Comparison of ENCODE assay signal across 8 cellular contexts in genomic region chr12:76764856-76765255, GRCh38. TPM values are rescaled to one million over a fixed set of nuclear protein-coding genes. Genes with fewer than 3 reads are reported as not detected.
A peak's percentile ranks its signal among the peaks of the same experiment; 100 is the strongest.
DNase-seq lines count a peak whose midpoint lies in the region; ATAC-seq, FAIRE-seq and TF ChIP-seq lines count a peak whose summit lies in the region.

No MANE protein-coding gene starts in this region.

- no peaks in the 10 kb centered on the region for H3K27me3 ChIP-seq in SU-DHL-6 (ENCODE audit: low read length)
- H3K27me3 ChIP-seq in esophagus (ENCODE audit: control insufficient read depth in 1 of 2, insufficient read depth in 2 of 2, low read length in 2 of 2): no peaks in the 10 kb centered on the region
- no peaks in the 10 kb centered on the region for H3K27me3 ChIP-seq in pancreas

- H3K27me3 Mint-ChIP-seq in activated CD4-positive, alpha-beta T cell treated with anti-CD3 and anti-CD28 coated beads, Interleukin-2, amount 10 ng/mL, durations not matched to agents 7 days and 5 days: no peaks in the 10 kb centered on the region

- H3K9ac ChIP-seq in SU-DHL-6 (ENCODE audit: low read length): peak overlapping the region; percentile 86

- peaks cover 0 to 4% of the 10 kb centered on the region in 2 donors for H3K4me1 ChIP-seq in esophagus (ENCODE audit: control insufficient read depth in 2 of 2, insufficient read depth in 2 of 2, low read length in 1 of 2)
- peaks cover 6 to 21% (median 18%) of the 10 kb centered on the region in 3 donors for H3K4me1 ChIP-seq in pancreas

- H3K4me3 ChIP-seq in SU-DHL-6 (ENCODE audit: insufficient read depth, low read length, poor library complexity, severe bottlenecking) (peak overlapping the region; percentile 76), esophagus (ENCODE audit: low read depth in 1 of 2, low read length in 2 of 2) (peak overlapping the region; percentile 73 to 81), pancreas (peak overlapping the region; percentile 55 to 81 (median 78))

- peak overlapping the region; percentile 97 for H3K4me3 Mint-ChIP-seq in activated CD4-positive, alpha-beta T cell treated with anti-CD3 and anti-CD28 coated beads, Interleukin-2, amount 10 ng/mL, durations not matched to agents 7 days and 5 days

- no peak for TF ChIP-seq POLR2A in GM12891 (IDR thresholded peaks at IDR 0.05; ENCODE audit: low read depth, low read length)

- peak in 2 of 4 donors; percentile 3 to 6 for ATAC-seq in pancreas
- ATAC-seq in GM21825 (IDR thresholded peaks at IDR 0.05; ENCODE audit: unreplicated experiment): no peak

- WGBS in esophagus, 2 donors: 3 to 5% methylated on average over 9 of the region's 9 CpGs
- WGBS in pancreas, 2 donors: 2 to 3% methylated on average over 9 of the region's 9 CpGs

- TF ChIP-seq CTCF in SU-DHL-6 (IDR thresholded peaks at IDR 0.05; ENCODE audit: insufficient read depth, low read length, poor library complexity, severe bottlenecking) (no peak), pancreas (IDR thresholded peaks at IDR 0.05) (no peak)

- H3K27ac ChIP-seq in SU-DHL-6 (ENCODE audit: low read depth, low read length) (peak overlapping the region; percentile 68; the same call in 1 of the 2 replicates), esophagus (ENCODE audit: low read depth in 2 of 2, low read length in 1 of 2) (peak overlapping the region; percentile 94 to 99), pancreas (peak overlapping the region; percentile 91 to 97 (median 94))

- POLR2A ChIA-PET in activated CD4-positive, alpha-beta T cell treated with anti-CD3 and anti-CD28 coated beads, Interleukin-2, amount 10 ng/mL, durations not matched to agents 7 days and 5 days (lab: Charles Lee): no interaction called here

- H2AFZ ChIP-seq in SU-DHL-6 (ENCODE audit: low read depth, low read length, severe bottlenecking): peak overlapping the region; percentile 94

- H3K79me2 ChIP-seq in SU-DHL-6 (ENCODE audit: insufficient read depth, low read length): peaks cover 53% of the 10 kb centered on the region

- intact Hi-C loops in pancreas (cut with DNase I): no loop called here

- peaks cover 4% of the 10 kb centered on the region for H3K36me3 Mint-ChIP-seq in activated CD4-positive, alpha-beta T cell treated with anti-CD3 and anti-CD28 coated beads, Interleukin-2, amount 10 ng/mL, durations not matched to agents 7 days and 5 days (ENCODE audit: low read depth)

- no peaks in the 10 kb centered on the region for H3K36me3 ChIP-seq in SU-DHL-6 (ENCODE audit: low read length)
- no peaks in the 10 kb centered on the region for H3K36me3 ChIP-seq in esophagus (ENCODE audit: control insufficient read depth in 2 of 2, insufficient read depth in 2 of 2, low read length in 1 of 2)
- no peaks in the 10 kb centered on the region for H3K36me3 ChIP-seq in pancreas

- FAIRE-seq in pancreas (lab: Jason Lieb, UNC) (no peak), GM12891 (lab: Jason Lieb, UNC) (no peak), frontal cortex (lab: Jason Lieb, UNC) (no peak)

- DNase-seq in activated CD4-positive, alpha-beta T cell treated with anti-CD3 and anti-CD28 coated beads, Interleukin-2, amount 10 ng/mL, durations not matched to agents 7 days and 5 days: peak; percentile 16
- DNase-seq in activated CD4-positive, alpha-beta T cell treated with anti-CD3 and anti-CD28 coated beads, Interleukin-2, amount 50 U/mL, for 4 hours: no peak
- DNase-seq in pancreas (no peak), GM12891 (ENCODE audit: insufficient read length, low spot score) (no peak), frontal cortex (ENCODE audit: low spot score in 2 of 2) (no peak)

- H3K9me3 Mint-ChIP-seq in activated CD4-positive, alpha-beta T cell treated with anti-CD3 and anti-CD28 coated beads, Interleukin-2, amount 10 ng/mL, durations not matched to agents 7 days and 5 days: no peaks in the 10 kb centered on the region

- H3K27ac Mint-ChIP-seq in activated CD4-positive, alpha-beta T cell treated with anti-CD3 and anti-CD28 coated beads, Interleukin-2, amount 10 ng/mL, durations not matched to agents 7 days and 5 days: peak overlapping the region; percentile 98

- H3K4me2 ChIP-seq in SU-DHL-6 (ENCODE audit: low read depth, low read length, poor library complexity, severe bottlenecking): peak overlapping the region; percentile 81

- no peaks in the 10 kb centered on the region for H3K9me3 ChIP-seq in SU-DHL-6 (ENCODE audit: insufficient read depth, low read length)
- H3K9me3 ChIP-seq in esophagus (ENCODE audit: control insufficient read depth in 2 of 2, insufficient read depth in 1 of 2, low read depth in 1 of 2, low read length in 1 of 2): no peaks in the 10 kb centered on the region
- no peaks in the 10 kb centered on the region for H3K9me3 ChIP-seq in pancreas

- peaks cover 3% of the 10 kb centered on the region; the same call in 1 of the 2 replicates for H4K20me1 ChIP-seq in SU-DHL-6 (ENCODE audit: low read depth, low read length)

- CTCF ChIA-PET in activated CD4-positive, alpha-beta T cell treated with anti-CD3 and anti-CD28 coated beads, Interleukin-2, amount 10 ng/mL, durations not matched to agents 7 days and 5 days (lab: Charles Lee): no interaction called here

- H3F3A ChIP-seq in SU-DHL-6 (ENCODE audit: insufficient read depth): peaks cover 4% of the 10 kb centered on the region; the same call in 1 of the 2 replicates

- H3K9me2 ChIP-seq in SU-DHL-6 (replicated peaks; ENCODE audit: insufficient read depth, low read length): no peaks in the 10 kb centered on the region

- H3K4me1 Mint-ChIP-seq in activated CD4-positive, alpha-beta T cell treated with anti-CD3 and anti-CD28 coated beads, Interleukin-2, amount 10 ng/mL, durations not matched to agents 7 days and 5 days: peaks cover 35% of the 10 kb centered on the region

TF ChIP-seq in GM12891, 5 proteins besides CTCF, POLR2A, EP300 and RAD21:
- TF ChIP-seq POU2F2 (IDR thresholded peaks at IDR 0.05; ENCODE audit: low read depth, low read length): no peak
- no peak for TF ChIP-seq TAF1 (IDR thresholded peaks at IDR 0.05; ENCODE audit: low read depth, low read length)
- no peak for TF ChIP-seq SPI1 (IDR thresholded peaks at IDR 0.05; ENCODE audit: low read depth, low read length)
- TF ChIP-seq PAX5 (IDR thresholded peaks at IDR 0.05; ENCODE audit: insufficient read depth, low read length, severe bottlenecking): no peak
- TF ChIP-seq POLR2AphosphoS5 (IDR thresholded peaks at IDR 0.05; ENCODE audit: low read depth, low read length): no peak

RNA-seq across cellular contexts. Expression of gene ZDHHC17, which starts 0.9 kb away (rescaled TPM):
- 10 to 100 TPM; 27.6 to 33.4 TPM for total RNA-seq in activated CD4-positive, alpha-beta T cell treated with anti-CD3 and anti-CD28 coated beads, Interleukin-2, amount 10 ng/mL, durations not matched to agents 7 days and 5 days
- polyA plus RNA-seq in esophagus (1 to 10 TPM; 5.3 to 6.6 TPM), pancreas (10 to 100 TPM in 1 of 2 donors, 1 to 10 TPM in 1; 9.5 to 18.8 TPM)
- total RNA-seq in pancreas (10 to 100 TPM in 5 of 6 donors, 1 to 10 TPM in 1; 9.8 to 24.3 (median 14.4) TPM), frontal cortex (319 TPM)
- polyA plus RNA-seq in GM12891 (2012; ENCODE audit: low read depth, missing spikeins): 7.2 TPM
